8 cellular contexts compared by ENCODE assay signal in genomic region chr5:136132557-136133415, GRCh38. TPM values are rescaled to one million over a fixed set of nuclear protein-coding genes. Genes with fewer than 3 reads are reported as not detected.
DNase-seq lines count a peak whose midpoint lies in the region; ATAC-seq and TF ChIP-seq lines count a peak whose summit lies in the region.

Gene SMAD5 (plus strand): TSS chr5:136132845. CDS start chr5:136153761, 20,916 bp downstream.

- no peak within 1 kb of the TSS for H4K8ac ChIP-seq in H9 (replicated peaks; ENCODE audit: insufficient read length, low read depth, low read length)

- H3T11ph ChIP-seq in H9 (ENCODE audit: low read length), result no peak within 1 kb of the TSS

- H3K27ac Mint-ChIP-seq in H9, result peak within 1 kb of the TSS; percentile 76 to 94 (median 90); a peak in 6 of 7 replicates
- H3K27ac Mint-ChIP-seq in activated naive CD4-positive, alpha-beta T cell treated with anti-CD3 and anti-CD28 coated beads for 36 hours, result no peak within 1 kb of the TSS

- peak within 1 kb of the TSS; percentile 15 for H3K18ac ChIP-seq in H9 (ENCODE audit: insufficient read length, low read depth, low read length)

- H3K23me2 ChIP-seq in H9 (ENCODE audit: insufficient read length, low read depth, low read length, poor library complexity, severe bottlenecking), result peaks cover 7% of the 10 kb centered on the region

- DNase-seq in GF-D8 (lab: John Stamatoyannopoulos, UW) (peak; percentile 31), H9 (peak; percentile 97), MG63 (peak; percentile 99), SK-N-DZ (ENCODE audit: low spot score) (peak; percentile 95)
- DNase-seq in activated naive CD4-positive, alpha-beta T cell treated with anti-CD3 and anti-CD28 coated beads for 36 hours, result peak; percentile 36

- H3K79me1 ChIP-seq in H9 (ENCODE audit: insufficient read depth, low read depth, low read length, poor library complexity, severe bottlenecking), result no peaks in the 10 kb centered on the region

- peak within 1 kb of the TSS; percentile 84 for H3K14ac ChIP-seq in H9 (ENCODE audit: insufficient read depth, low read length)

- no peaks in the 10 kb centered on the region for H4K20me1 ChIP-seq in H9 (ENCODE audit: control insufficient read depth, insufficient read depth, insufficient read length)

- peaks cover 24% of the 10 kb centered on the region for H3K27me3 Mint-ChIP-seq in H9 (ENCODE audit: low read depth)
- H3K27me3 Mint-ChIP-seq in activated naive CD4-positive, alpha-beta T cell treated with anti-CD3 and anti-CD28 coated beads for 36 hours (ENCODE audit: low read depth), result peaks cover 58% of the 10 kb centered on the region

- no peaks in the 10 kb centered on the region for H3K27me3 ChIP-seq in H9 (ENCODE audit: insufficient read depth, low read length)
- H3K27me3 ChIP-seq in MG63, result no peaks in the 10 kb centered on the region
- no peaks in the 10 kb centered on the region for H3K27me3 ChIP-seq in gastroesophageal sphincter
- peaks cover 62% of the 10 kb centered on the region for H3K27me3 ChIP-seq in neutrophil

- WGBS in H9 (ENCODE audit: extremely low coverage, insufficient read length, low lambda C conversion rate), result no CpG with 5 or more reads among the region's 93 CpGs
- 0 to 2% methylated on average over 1 to 11 of the region's 93 CpGs for WGBS in gastroesophageal sphincter (ENCODE audit: low coverage in 1 of 2), 2 donors

- H3K4me2 ChIP-seq in H9 (ENCODE audit: insufficient read depth, insufficient read length, low read length), result peak within 1 kb of the TSS; percentile 87

- H2BK12ac ChIP-seq in H9 (ENCODE audit: insufficient read length, low read depth, low read length), result no peak within 1 kb of the TSS

- H3K23ac ChIP-seq in H9 (ENCODE audit: insufficient read length, low read depth, low read length), result no peak within 1 kb of the TSS

- no peak within 1 kb of the TSS for H3K4ac ChIP-seq in H9 (ENCODE audit: low read depth, low read length)

- H2BK20ac ChIP-seq in H9 (ENCODE audit: low read depth, low read length, poor library complexity, severe bottlenecking), result no peak within 1 kb of the TSS

- peaks cover 25% of the 10 kb centered on the region; the same call in 1 of the 2 replicates for H3K79me2 ChIP-seq in H9 (ENCODE audit: insufficient read depth, low read length)

- peak; percentile 99 for ATAC-seq in gastroesophageal sphincter

- H4K91ac ChIP-seq in H9 (ENCODE audit: insufficient read length, low read depth, low read length), result no peak within 1 kb of the TSS

- peak; percentile 12; the same call in 1 of the 3 replicates for TF ChIP-seq CTCF in H9 (conservative IDR thresholded peaks at IDR 0.05)
- peak in 1 of 4 experiments; percentile 18 for TF ChIP-seq CTCF in gastroesophageal sphincter (IDR thresholded peaks at IDR 0.05)
- no peak for TF ChIP-seq CTCF in neutrophil (IDR thresholded peaks at IDR 0.05)
- TF ChIP-seq CTCF in subcutaneous adipose tissue (IDR thresholded peaks at IDR 0.05; ENCODE audit: low read depth), result no peak

- no peak within 1 kb of the TSS for H2BK5ac ChIP-seq in H9 (ENCODE audit: insufficient read length, low read length)

- CTCF ChIA-PET in activated naive CD4-positive, alpha-beta T cell treated with anti-CD3 and anti-CD28 coated beads for 36 hours (lab: Charles Lee), result no interaction called here

- intact Hi-C loops in activated naive CD4-positive, alpha-beta T cell treated with anti-CD3 and anti-CD28 coated beads for 36 hours (cut with micrococcal nuclease), result no loop called here

- no peaks in the 10 kb centered on the region; a peak in 1 of 7 replicates for H3K36me3 Mint-ChIP-seq in H9 (ENCODE audit: insufficient read depth in 1 of 3, low read depth in 3 of 3)
- no peaks in the 10 kb centered on the region for H3K36me3 Mint-ChIP-seq in activated naive CD4-positive, alpha-beta T cell treated with anti-CD3 and anti-CD28 coated beads for 36 hours (ENCODE audit: low read depth)

- H3K9ac ChIP-seq in H9 (ENCODE audit: extremely low read depth, insufficient read length, low read length), result peak within 1 kb of the TSS; percentile 69

- H2BK120ac ChIP-seq in H9 (ENCODE audit: low read depth, low read length, poor library complexity, severe bottlenecking), result no peak within 1 kb of the TSS

- no peak within 1 kb of the TSS for H2AK5ac ChIP-seq in H9 (ENCODE audit: insufficient read length, low read length)

- peaks cover 23 to 24% of the 10 kb centered on the region in 2 experiments for H3K4me1 Mint-ChIP-seq in H9
- peaks cover 6% of the 10 kb centered on the region for H3K4me1 Mint-ChIP-seq in activated naive CD4-positive, alpha-beta T cell treated with anti-CD3 and anti-CD28 coated beads for 36 hours (ENCODE audit: low read depth)

- H3K4me3 Mint-ChIP-seq in H9, result peak within 1 kb of the TSS; percentile 86 to 96
- H3K4me3 Mint-ChIP-seq in activated naive CD4-positive, alpha-beta T cell treated with anti-CD3 and anti-CD28 coated beads for 36 hours, result peak within 1 kb of the TSS; percentile 68

- H3K36me3 ChIP-seq in MG63 (peaks cover 9% of the 10 kb centered on the region), gastroesophageal sphincter (no peaks in the 10 kb centered on the region), neutrophil (no peaks in the 10 kb centered on the region)

- H3K9me3 ChIP-seq in H9 (ENCODE audit: control insufficient read depth, low read depth, low read length) (no peaks in the 10 kb centered on the region), MG63 (no peaks in the 10 kb centered on the region), gastroesophageal sphincter (no peaks in the 10 kb centered on the region), neutrophil (no peaks in the 10 kb centered on the region)

- H4K5ac ChIP-seq in H9 (ENCODE audit: insufficient read length, low read depth, low read length), result no peak within 1 kb of the TSS

- H3K27ac ChIP-seq in H9 (ENCODE audit: insufficient read length, low read depth, low read length) (no peak within 1 kb of the TSS), gastroesophageal sphincter (peak within 1 kb of the TSS; percentile 83 to 96 (median 94)), neutrophil (peak within 1 kb of the TSS; percentile 43)

- H3K9me3 Mint-ChIP-seq in H9, result no peaks in the 10 kb centered on the region
- H3K9me3 Mint-ChIP-seq in activated naive CD4-positive, alpha-beta T cell treated with anti-CD3 and anti-CD28 coated beads for 36 hours, result no peaks in the 10 kb centered on the region

- no peak within 1 kb of the TSS for H2BK15ac ChIP-seq in H9 (ENCODE audit: low read depth, low read length)

- H3K56ac ChIP-seq in H9 (ENCODE audit: insufficient read length, low read depth, low read length), result no peak within 1 kb of the TSS

- TF ChIP-seq EP300 in gastroesophageal sphincter (IDR thresholded peaks at IDR 0.05), result no peak

- H3K4me1 ChIP-seq in H9 (ENCODE audit: insufficient read depth, low read length) (no peaks in the 10 kb centered on the region), gastroesophageal sphincter (peaks cover 2 to 54% (median 17%) of the 10 kb centered on the region in 3 donors), neutrophil (ENCODE audit: control insufficient read depth in 1 of 2, insufficient read depth in 1 of 2, low read depth in 1 of 2, low read length in 1 of 2) (peaks cover 11 to 15% of the 10 kb centered on the region in 2 experiments)

- peak within 1 kb of the TSS; percentile 91 for H3K4me3 ChIP-seq in MG63
- H3K4me3 ChIP-seq in gastroesophageal sphincter, result peak within 1 kb of the TSS; percentile 67 to 71
- peak within 1 kb of the TSS; percentile 70 to 72 for H3K4me3 ChIP-seq in neutrophil (ENCODE audit: low read depth in 1 of 2, low read length in 1 of 2)

- no peak within 1 kb of the TSS for H2AFZ ChIP-seq in H9 (ENCODE audit: low read length)

- peak; percentile 81 to 83 for TF ChIP-seq POLR2A in gastroesophageal sphincter (IDR thresholded peaks at IDR 0.05)

RNA-seq across cellular contexts. Expression of gene SMAD5, which starts in this region (rescaled TPM):
- total RNA-seq in H9 (2021) (58.3 and 69.3 TPM in 2 replicates), gastroesophageal sphincter (10 to 100 TPM; 35.6 to 62.7 (median 51.7) TPM), subcutaneous adipose tissue (10 to 100 TPM; 41.1 to 55.6 (median 43.7) TPM)
- total RNA-seq in MG63 (2014; rRNA removed; shearing (Covaris generic); ENCODE audit: low replicate concordance), result 46.4 and 78.3 TPM in 2 replicates
- polyA plus RNA-seq in SK-N-DZ (2014; cell fraction: cytosol; rRNA removed), result 36.5 and 37.1 TPM in 2 replicates
- 13.5 and 14.9 TPM in 2 replicates for polyA plus RNA-seq in SK-N-DZ (2014; cell fraction: nucleus; rRNA removed)
- total RNA-seq in activated naive CD4-positive, alpha-beta T cell treated with anti-CD3 and anti-CD28 coated beads for 36 hours, result 1 to 10 TPM in 1 of 2 experiments, under 1 TPM in 1; 0.50 to 1.2 TPM

Comparison
In these comparisons a context has a peak if more than half of its experiments do, and no peak if none do; other contexts are left out.
1. RNA of gene SMAD5 (total RNA-seq): 58.3 to 69.3 TPM in H9, 35.6 to 62.7 TPM in gastroesophageal sphincter, 46.4 to 78.3 TPM in MG63 and 41.1 to 55.6 TPM in subcutaneous adipose tissue; 0.50 to 1.2 TPM in activated naive CD4-positive, alpha-beta T cell treated with anti-CD3 and anti-CD28 coated beads for 36 hours; every median in the first group is over 10 times any median in the second.
2. DNase-seq: peak in every context shown above with its lines; median percentile 99 in MG63; 97 in H9; 95 in SK-N-DZ; 36 in activated naive CD4-positive, alpha-beta T cell treated with anti-CD3 and anti-CD28 coated beads for 36 hours; 31 in GF-D8.
3. Peak in every context shown above with its lines, with median percentiles within 50 percentile points of each other: H3K4me3 ChIP-seq.